In genomic region chr10:102241037-102241443, GRCh38 we compare ENCODE assay signal across 9 cellular contexts. TPM values are rescaled to one million over a fixed set of nuclear protein-coding genes. Genes with fewer than 3 reads are reported as not detected.
DNase-seq lines count a peak whose midpoint lies in the region; ATAC-seq, FAIRE-seq and TF ChIP-seq lines count a peak whose summit lies in the region.
"Had no signal": no experiment of that assay in that cellular context is flagged by ENCODE, and none has a peak within 500 bp of the region (broad histone marks: within the 10 kb centered on the region; RNA-seq: fewer than 3 reads in every experiment).

No MANE protein-coding gene starts in this region.

- no peak overlapping the region for H2AFZ ChIP-seq in keratinocyte (ENCODE audit: control insufficient read depth, low read length)

- no peak overlapping the region for H3K27ac Mint-ChIP-seq in T-helper 2 cell treated with Interferon-gamma antibody and Interleukin-4, amounts not matched to agents 5 μg/mL and 100 μg/mL, for 36 hours

- no peak for TF ChIP-seq CTCF in keratinocyte (optimal IDR thresholded peaks at IDR 0.05 in 1 of 3, IDR thresholded peaks at IDR 0.05 in 1 of 3, conservative IDR thresholded peaks at IDR 0.05 in 1 of 3; ENCODE audit: extremely low read depth in 1 of 3, insufficient read depth in 2 of 3, low read length in 3 of 3)
- no peak for TF ChIP-seq CTCF in suprapubic skin (IDR thresholded peaks at IDR 0.05)

- H3K4me1 ChIP-seq in keratinocyte (ENCODE audit: control insufficient read depth, extremely low read depth, insufficient read depth, low read length) (peaks cover 21% of the 10 kb centered on the region), suprapubic skin (peaks cover 27% of the 10 kb centered on the region)

- FAIRE-seq in keratinocyte (lab: Jason Lieb, UNC) = no peak

- 13% methylated on average over 10 of the region's 20 CpGs for WGBS in suprapubic skin

- peaks cover 51% of the 10 kb centered on the region for H3K27me3 Mint-ChIP-seq in T-helper 2 cell treated with Interferon-gamma antibody and Interleukin-4, amounts not matched to agents 5 μg/mL and 100 μg/mL, for 36 hours (ENCODE audit: low read depth)

- peak overlapping the region; percentile 92 for H3K4me2 ChIP-seq in keratinocyte (ENCODE audit: control insufficient read depth, extremely low read depth, insufficient read depth, low read depth, low read length)

- ATAC-seq in left colon = no peak
- ATAC-seq in GM19452 (IDR thresholded peaks at IDR 0.05; ENCODE audit: unreplicated experiment) = no peak

- intact Hi-C loops in left colon (cut with DNase I, micrococcal nuclease) = no loop called here

- no peak for DNase-seq in T-helper 2 cell treated with Interferon-gamma antibody and Interleukin-4, amounts not matched to agents 5 μg/mL and 100 μg/mL, for 36 hours (ENCODE audit: low spot score)
- DNase-seq in T-helper 2 cell = no peak
- peak; percentile 45 for DNase-seq in astrocyte of the hippocampus (ENCODE audit: low read depth, low spot score)
- DNase-seq in keratinocyte (ENCODE audit: low read depth, low spot score) = no peak
- no peak for DNase-seq in suprapubic skin (ENCODE audit: low spot score in 2 of 2)
- DNase-seq in left colon = no peak
- DNase-seq in ACHN = no peak

- peaks cover 13% of the 10 kb centered on the region for H3K4me1 Mint-ChIP-seq in T-helper 2 cell treated with Interferon-gamma antibody and Interleukin-4, amounts not matched to agents 5 μg/mL and 100 μg/mL, for 36 hours (ENCODE audit: low read depth)

- H3K4me3 ChIP-seq in keratinocyte (ENCODE audit: control insufficient read depth in 2 of 3, extremely low read depth in 1 of 3, insufficient read depth in 2 of 3, low read depth in 1 of 3, low read length in 3 of 3) (peak overlapping the region; percentile 53 to 74 (median 63)), suprapubic skin (peak overlapping the region; percentile 59)

- H4K20me1 ChIP-seq in keratinocyte (ENCODE audit: control insufficient read depth, extremely low read depth, insufficient read depth, low read length) = no peaks in the 10 kb centered on the region

- no peaks in the 10 kb centered on the region for H3K36me3 Mint-ChIP-seq in T-helper 2 cell treated with Interferon-gamma antibody and Interleukin-4, amounts not matched to agents 5 μg/mL and 100 μg/mL, for 36 hours (ENCODE audit: low read depth)

- H3K9me1 ChIP-seq in keratinocyte (ENCODE audit: control insufficient read depth, extremely low read depth, insufficient read depth, low read length) = no peaks in the 10 kb centered on the region

- TF ChIP-seq EP300 in suprapubic skin (IDR thresholded peaks at IDR 0.05) = no peak

- H3K9ac ChIP-seq in keratinocyte (ENCODE audit: control insufficient read depth, extremely low read depth, insufficient read depth, low read length) = no peak overlapping the region

- no peak for TF ChIP-seq POLR2A in suprapubic skin (IDR thresholded peaks at IDR 0.05)

- no peaks in the 10 kb centered on the region for H3K9me3 Mint-ChIP-seq in T-helper 2 cell treated with Interferon-gamma antibody and Interleukin-4, amounts not matched to agents 5 μg/mL and 100 μg/mL, for 36 hours

- peak overlapping the region; percentile 43 for H3K4me3 Mint-ChIP-seq in T-helper 2 cell treated with Interferon-gamma antibody and Interleukin-4, amounts not matched to agents 5 μg/mL and 100 μg/mL, for 36 hours

- no peak overlapping the region for H3K27ac ChIP-seq in keratinocyte (ENCODE audit: control insufficient read depth, insufficient read depth, low read length)
- no peak overlapping the region for H3K27ac ChIP-seq in suprapubic skin

- no peaks in the 10 kb centered on the region for H3K9me3 ChIP-seq in keratinocyte (ENCODE audit: control insufficient read depth, low read depth, low read length)
- H3K9me3 ChIP-seq in suprapubic skin = no peaks in the 10 kb centered on the region

- peaks cover 6% of the 10 kb centered on the region for H3K79me2 ChIP-seq in keratinocyte (ENCODE audit: control insufficient read depth, insufficient read depth, low read length)

- dilution Hi-C loops in keratinocyte (cut with MboI; ENCODE audit: extremely low pct_ligation_motif_present, low sequenced_read_pairs) = no loop called here

- in situ Hi-C loops in ACHN (cut with HindIII; ENCODE audit: low pct_ligation_motif_present, low pct_unique_long_range_greater_than_20kb, low sequenced_read_pairs) = no loop called here

- H3K27me3 ChIP-seq in keratinocyte (ENCODE audit: control insufficient read depth, extremely low read depth, insufficient read depth, low read length) (peaks cover 13% of the 10 kb centered on the region), suprapubic skin (no peaks in the 10 kb centered on the region)

- H3K36me3 ChIP-seq in keratinocyte (ENCODE audit: control insufficient read depth in 2 of 2, extremely low read depth in 1 of 2, insufficient read depth in 2 of 2, low read length in 2 of 2) (no peaks in the 10 kb centered on the region), suprapubic skin (no peaks in the 10 kb centered on the region)

RNA-seq across cellular contexts. Expression of gene PITX3, which starts 0.3 kb away (rescaled TPM):
- polyA plus RNA-seq in keratinocyte = not detected in 3 replicates
- polyA plus RNA-seq in keratinocyte (2011; ENCODE audit: low read depth) = not detected
- polyA plus RNA-seq in keratinocyte (2011; cell fraction: cytosol; rRNA removed) = not detected in 2 replicates
- polyA plus RNA-seq in keratinocyte (2011; cell fraction: nucleus; rRNA removed) = not detected in 2 replicates
- polyA plus RNA-seq in keratinocyte (2012; ENCODE audit: low replicate concordance) = not detected in 2 replicates
- not detected in 3 replicates for polyA minus RNA-seq in keratinocyte
- polyA minus RNA-seq in keratinocyte (2011; cell fraction: cytosol; rRNA and poly(A)+ RNA removed) = not detected
- polyA minus RNA-seq in keratinocyte (2011; cell fraction: nucleus; rRNA and poly(A)+ RNA removed) = not detected in 2 replicates
- total RNA-seq in suprapubic skin = not detected
- total RNA-seq in left colon = not detected
- total RNA-seq: A172 had no signal

RNA-seq across cellular contexts. Expression of gene GBF1, which starts 4.3 kb away (rescaled TPM):
- 14.7 to 27.0 TPM (median 17.4 TPM) in 3 replicates for polyA plus RNA-seq in keratinocyte
- polyA plus RNA-seq in keratinocyte (2011; ENCODE audit: low read depth) = 9.5 TPM
- polyA plus RNA-seq in keratinocyte (2011; cell fraction: cytosol; rRNA removed) = 17.5 and 18.3 TPM in 2 replicates
- 51.6 and 59.4 TPM in 2 replicates for polyA plus RNA-seq in keratinocyte (2011; cell fraction: nucleus; rRNA removed)
- 18.5 and 35.6 TPM in 2 replicates for polyA plus RNA-seq in keratinocyte (2012; ENCODE audit: low replicate concordance)
- 46.2 to 106 TPM (median 67.6 TPM) in 3 replicates for polyA minus RNA-seq in keratinocyte
- 27.8 TPM for polyA minus RNA-seq in keratinocyte (2011; cell fraction: cytosol; rRNA and poly(A)+ RNA removed)
- polyA minus RNA-seq in keratinocyte (2011; cell fraction: nucleus; rRNA and poly(A)+ RNA removed) = 62.0 and 97.2 TPM in 2 replicates
- 10 to 100 TPM; 31.0 to 56.1 (median 43.9) TPM for total RNA-seq in suprapubic skin
- total RNA-seq in left colon = 10 to 100 TPM; 52.3 to 64.3 TPM

RNA-seq across cellular contexts. Expression of gene ELOVL3, which starts 14.9 kb away (rescaled TPM):
- 0.10 to 0.42 TPM (median 0.26 TPM) in 3 replicates for polyA plus RNA-seq in keratinocyte
- polyA plus RNA-seq in keratinocyte (2011; ENCODE audit: low read depth) = 0.77 TPM
- polyA plus RNA-seq in keratinocyte (2011; cell fraction: cytosol; rRNA removed) = 0.06 and 0.25 TPM in 2 replicates
- 0.16 TPM in 1 of 2 replicates, not detected in the other for polyA plus RNA-seq in keratinocyte (2011; cell fraction: nucleus; rRNA removed)
- 0.08 and 1.5 TPM in 2 replicates for polyA plus RNA-seq in keratinocyte (2012; ENCODE audit: low replicate concordance)
- 0.46 TPM in 1 of 3 replicates, not detected in the others for polyA minus RNA-seq in keratinocyte
- not detected for polyA minus RNA-seq in keratinocyte (2011; cell fraction: cytosol; rRNA and poly(A)+ RNA removed)
- not detected in 2 replicates for polyA minus RNA-seq in keratinocyte (2011; cell fraction: nucleus; rRNA and poly(A)+ RNA removed)
- total RNA-seq in suprapubic skin (10 to 100 TPM; 16.9 to 84.1 (median 56.5) TPM), left colon (not detected)
- total RNA-seq: A172 had no signal

Comparison
In these comparisons a context has a peak if more than half of its experiments do, and no peak if none do; other contexts are left out.
1. RNA of gene ELOVL3, which starts 14.9 kb away (total RNA-seq): 16.9 to 84.1 TPM in suprapubic skin; not detected in left colon; every median in the first group is over 10 times any median in the second.